ENCODE assay signal across 22 cellular contexts in genomic region chr6:102793752-102794151, GRCh38.
"Had no signal": no experiment of that assay in that cellular context is flagged by ENCODE, and none has a peak within 500 bp of the region (broad histone marks: within the 10 kb centered on the region; RNA-seq: fewer than 3 reads in every experiment).

No MANE protein-coding gene starts in this region.

- H3K4me3 Mint-ChIP-seq: effector memory CD8-positive, alpha-beta T cell; naive thymus-derived CD4-positive, alpha-beta T cell; nephron; neural progenitor cell; stimulated activated naive B cell treated with anti-CD40 and anti-IgM and Interleukin-4, amounts not matched to agents 10 μg/mL and 1 μg/mL and 100 μg/mL, for 72 hours; stimulated activated naive CD8-positive, alpha-beta T cell treated with anti-CD3 and anti-CD28 coated beads, Interleukin-15, Interleukin-2, amounts not matched to agents 100 ng/mL and 50 ng/mL, for 24 hours had no signal

- H3K36me3 Mint-ChIP-seq: naive thymus-derived CD4-positive, alpha-beta T cell; neural progenitor cell; stimulated activated naive B cell treated with anti-CD40 and anti-IgM and Interleukin-4, amounts not matched to agents 10 μg/mL and 1 μg/mL and 100 μg/mL, for 72 hours had no signal

- H3K9me3 ChIP-seq: gastrocnemius medialis, left lung, prostate gland, thoracic aorta, tibial nerve, upper lobe of left lung had no signal

- H3K27me3 Mint-ChIP-seq: effector memory CD8-positive, alpha-beta T cell; naive thymus-derived CD4-positive, alpha-beta T cell; stimulated activated naive B cell treated with anti-CD40 and anti-IgM and Interleukin-4, amounts not matched to agents 10 μg/mL and 1 μg/mL and 100 μg/mL, for 72 hours; stimulated activated naive CD8-positive, alpha-beta T cell treated with anti-CD3 and anti-CD28 coated beads, Interleukin-15, Interleukin-2, amounts not matched to agents 100 ng/mL and 50 ng/mL, for 24 hours had no signal

- FAIRE-seq: urothelium cell line had no signal

- H3K4me1 Mint-ChIP-seq: nephron; stimulated activated naive B cell treated with anti-CD40 and anti-IgM and Interleukin-4, amounts not matched to agents 10 μg/mL and 1 μg/mL and 100 μg/mL, for 72 hours had no signal

- H3K9me3 Mint-ChIP-seq: effector memory CD8-positive, alpha-beta T cell; nephron; neural progenitor cell; stimulated activated naive B cell treated with anti-CD40 and anti-IgM and Interleukin-4, amounts not matched to agents 10 μg/mL and 1 μg/mL and 100 μg/mL, for 72 hours had no signal

- H3K27ac Mint-ChIP-seq: effector memory CD8-positive, alpha-beta T cell; naive thymus-derived CD4-positive, alpha-beta T cell; nephron; neural progenitor cell; stimulated activated naive B cell treated with anti-CD40 and anti-IgM and Interleukin-4, amounts not matched to agents 10 μg/mL and 1 μg/mL and 100 μg/mL, for 72 hours; stimulated activated naive CD8-positive, alpha-beta T cell treated with anti-CD3 and anti-CD28 coated beads, Interleukin-15, Interleukin-2, amounts not matched to agents 100 ng/mL and 50 ng/mL, for 24 hours had no signal

- H3K4me2 ChIP-seq: neural progenitor cell had no signal

- H3K4me1 ChIP-seq: gastrocnemius medialis, left lung, neural progenitor cell, prostate gland, tibial nerve, upper lobe of left lung had no signal

- H3K27ac ChIP-seq: gastrocnemius medialis, left lung, neural progenitor cell, prostate gland, skin epidermis, thoracic aorta, tibial nerve, upper lobe of left lung had no signal

- ATAC-seq: effector memory CD8-positive, alpha-beta T cell; gastrocnemius medialis; left cardiac atrium; left lung; naive thymus-derived CD4-positive, alpha-beta T cell; right cardiac atrium; stimulated activated naive B cell treated with anti-CD40 and anti-IgM and Interleukin-4, amounts not matched to agents 10 μg/mL and 1 μg/mL and 100 μg/mL, for 72 hours had no signal

- H3K4me3 ChIP-seq: gastrocnemius medialis, left lung, neural progenitor cell, prostate gland, skin epidermis, thoracic aorta, tibial nerve, upper lobe of left lung had no signal

- DNase-seq: cortex of kidney; effector memory CD8-positive, alpha-beta T cell; gastrocnemius medialis; head of caudate nucleus; left cardiac atrium; left lung; mesenchymal stem cell; midbrain; naive thymus-derived CD4-positive, alpha-beta T cell; right cardiac atrium; stimulated activated CD4-positive, alpha-beta T cell treated with anti-CD3 and anti-CD28 coated beads, Interleukin-15, amount 100 ng/mL, for 24 hours; stimulated activated CD4-positive, alpha-beta T cell treated with anti-CD3 and anti-CD28 coated beads, Interleukin-2, amount 100 ng/mL, for 48 hours; stimulated activated naive B cell treated with anti-CD40 and anti-IgM and Interleukin-4, amounts not matched to agents 10 μg/mL and 1 μg/mL and 100 μg/mL, for 72 hours; upper lobe of left lung had no signal
